Comparison of ENCODE assay signal across 8 cellular contexts in the genomic region with DNA sequence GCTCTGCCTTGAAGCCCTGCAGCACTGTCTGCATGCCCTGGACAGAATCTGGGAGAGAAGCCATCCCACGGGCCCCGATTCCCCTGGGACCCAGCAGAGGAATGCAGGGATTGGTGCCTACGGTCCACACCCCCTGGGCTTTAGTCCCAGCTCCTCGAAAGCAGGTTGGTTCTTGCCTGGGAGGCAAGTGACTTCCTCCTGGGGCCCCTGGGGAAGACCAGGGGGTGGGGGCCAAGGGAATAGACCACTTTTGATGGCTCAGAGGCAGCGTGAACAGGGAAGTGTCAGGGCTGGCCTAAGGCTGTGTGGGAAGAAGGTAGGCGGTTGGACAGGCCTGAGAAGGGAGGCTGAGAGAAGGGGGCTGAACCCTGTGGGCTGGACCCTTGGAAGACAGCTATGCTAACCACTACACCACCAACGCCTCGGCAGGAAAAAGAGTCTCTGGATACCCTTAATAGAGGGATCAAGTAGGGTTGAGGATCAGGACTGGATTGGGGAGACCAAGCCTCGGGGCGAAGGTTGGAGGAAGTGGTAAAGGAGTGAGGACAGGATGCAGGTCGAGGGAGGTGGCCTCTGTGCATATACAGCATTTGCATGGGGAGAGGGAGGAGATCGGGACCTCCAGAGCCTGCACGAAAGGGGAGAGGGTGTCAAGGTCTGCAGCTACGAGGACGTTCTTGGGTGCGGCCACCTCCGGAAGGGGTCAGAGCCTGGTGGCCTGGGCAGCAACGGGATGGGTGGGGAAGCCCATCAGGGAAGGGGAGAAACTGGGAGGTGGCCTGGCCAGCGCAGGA. TPM values are rescaled to one million over a fixed set of nuclear protein-coding genes. Genes with fewer than 3 reads are reported as not detected.
DNase-seq lines count a peak whose midpoint lies in the region; ATAC-seq and TF ChIP-seq lines count a peak whose summit lies in the region.

No MANE protein-coding gene starts in this region.

- WGBS in lower leg skin, 2 donors, result 1 to 4% methylated on average over 18 of the region's 19 CpGs
- WGBS in thymus, result 13% methylated on average over 19 of the region's 19 CpGs

- peaks cover 17% of the 10 kb centered on the region for H3K4me1 Mint-ChIP-seq in Caco-2 (ENCODE audit: low read depth, unreplicated experiment)

- H3K4me1 ChIP-seq in Caco-2 (0 out of 2 replicates have a peak, but pooled peaks cover 5% of the 10 kb centered on the region), NT2/D1 (ENCODE audit: insufficient read depth, insufficient read length) (peaks cover 11% of the 10 kb centered on the region), thymus (ENCODE audit: control insufficient read depth, insufficient read depth, low read length) (peaks cover 12% of the 10 kb centered on the region)

- H3K36me3 ChIP-seq in Caco-2 (ENCODE audit: control insufficient read depth, insufficient read depth, low read length), result peaks cover 5% of the 10 kb centered on the region; the same call in 1 of the 2 replicates
- peaks cover 43% of the 10 kb centered on the region for H3K36me3 ChIP-seq in NT2/D1 (ENCODE audit: insufficient read depth, insufficient read length, low read length)
- peaks cover 30% of the 10 kb centered on the region for H3K36me3 ChIP-seq in thymus (ENCODE audit: control insufficient read depth, insufficient read depth)

- BruUV-seq in Caco-2 (replicated peaks; lab: Mats Ljungman, UMichigan), result no TSS peak

- H3K4me3 Mint-ChIP-seq in Caco-2 (ENCODE audit: unreplicated experiment), result peak overlapping the region; percentile 98

- ATAC-seq in GM21423 (IDR thresholded peaks at IDR 0.05; ENCODE audit: unreplicated experiment), result peak; percentile 23

- H3K27me3 ChIP-seq in Caco-2 (replicated peaks; ENCODE audit: control insufficient read depth, insufficient read depth, low read length) (no peaks in the 10 kb centered on the region), NT2/D1 (ENCODE audit: insufficient read depth, insufficient read length) (no peaks in the 10 kb centered on the region), thymus (ENCODE audit: control insufficient read depth, insufficient read depth) (no peaks in the 10 kb centered on the region)

- POLR2A ChIA-PET in Caco-2 (lab: Charles Lee), result interaction anchor here (0.6 kb wide), 1 partner anchor 9 kb away, joined by 4 read pairs; no protein-coding TSS in a partner anchor

- H3K9me3 ChIP-seq in Caco-2 (no peaks in the 10 kb centered on the region), NT2/D1 (ENCODE audit: insufficient read depth, low read length) (no peaks in the 10 kb centered on the region), thymus (ENCODE audit: control insufficient read depth) (no peaks in the 10 kb centered on the region)

- intact Hi-C loops in Caco-2 (cut with micrococcal nuclease; ENCODE audit: unreplicated experiment), result loop anchor here (5.0 kb wide), 1 partner anchor 51 kb away; a partner anchor contains a TSS
- intact Hi-C loops in lower leg skin (cut with DNase I; ENCODE audit: low total_unique reads), result no loop called here

- H3K27ac ChIP-seq in caudate nucleus (ENCODE audit: low read depth, low read length) (peak overlapping the region; percentile 32), thymus (ENCODE audit: low read depth) (peak overlapping the region; percentile 78)

- no peak for DNase-seq in Caco-2
- no peak for DNase-seq in NT2/D1 (ENCODE audit: low read depth, low spot score)
- peak in 11 of 61 donors; percentile 2 to 52 (median 25) for DNase-seq in caudate nucleus (lab: John Stamatoyannopoulos, UW)
- no peak for DNase-seq in lower leg skin (ENCODE audit: low spot score in 2 of 2)
- DNase-seq in NCI-H510A treated with DMSO at 0.1 percent for 48 hours (lab: John Stamatoyannopoulos, UW), result no peak
- DNase-seq in NCI-H345 treated with DMSO at 0.1 percent for 48 hours (lab: John Stamatoyannopoulos, UW; ENCODE audit: unreplicated experiment), result no peak

- TF ChIP-seq CTCF in Caco-2 (IDR thresholded peaks at IDR 0.05; ENCODE audit: insufficient read depth in 1 of 2, low read depth in 1 of 2, low read length in 1 of 2, severe bottlenecking in 1 of 2, unreplicated experiment in 1 of 2) (no peak), lower leg skin (IDR thresholded peaks at IDR 0.05) (no peak)

- no peak for TF ChIP-seq POLR2A in lower leg skin (IDR thresholded peaks at IDR 0.05)

- CTCF ChIA-PET in Caco-2 (lab: Charles Lee), result no interaction called here

- no peaks in the 10 kb centered on the region for H3K9me3 Mint-ChIP-seq in Caco-2 (ENCODE audit: unreplicated experiment)

- peak overlapping the region; percentile 99 for H3K4me3 ChIP-seq in Caco-2 (ENCODE audit: low read depth, low read length)
- H3K4me3 ChIP-seq in NT2/D1 (ENCODE audit: insufficient read length, low read depth), result peak overlapping the region; percentile 100
- peak overlapping the region; percentile 73 for H3K4me3 ChIP-seq in lower leg skin (ENCODE audit: low read depth, poor library complexity, severe bottlenecking)
- H3K4me3 ChIP-seq in thymus (ENCODE audit: low read length), result peak overlapping the region; percentile 77

- peak overlapping the region; percentile 86 for H3K27ac Mint-ChIP-seq in Caco-2 (ENCODE audit: unreplicated experiment)

- no peaks in the 10 kb centered on the region for H3K27me3 Mint-ChIP-seq in Caco-2 (ENCODE audit: insufficient read depth, unreplicated experiment)

- peaks cover 38% of the 10 kb centered on the region for H3K36me3 Mint-ChIP-seq in Caco-2 (ENCODE audit: insufficient read depth, unreplicated experiment)

- peak overlapping the region; percentile 99 for H3K9ac ChIP-seq in NT2/D1 (ENCODE audit: insufficient read length, low read depth)

RNA-seq across cellular contexts. Expression of a gene that starts 0.8 kb away (rescaled TPM):
- 63.2 and 71.4 TPM in 2 replicates for total RNA-seq in Caco-2 (2022)
- total RNA-seq in lower leg skin, result 100 to 1,000 TPM in 1 of 4 donors, 10 to 100 TPM in 3; 76.7 to 125 (median 86.6) TPM
- polyA plus RNA-seq in thymus, result 37.9 TPM

RNA-seq across cellular contexts. Expression of a gene that starts 52.7 kb away (rescaled TPM):
- total RNA-seq in Caco-2 (2022) (106 and 109 TPM in 2 replicates), lower leg skin (10 to 100 TPM; 25.9 to 56.0 (median 29.6) TPM)
- 53.5 TPM for polyA plus RNA-seq in thymus
